ENCODE assay signal across 20 cellular contexts in the genomic region with DNA sequence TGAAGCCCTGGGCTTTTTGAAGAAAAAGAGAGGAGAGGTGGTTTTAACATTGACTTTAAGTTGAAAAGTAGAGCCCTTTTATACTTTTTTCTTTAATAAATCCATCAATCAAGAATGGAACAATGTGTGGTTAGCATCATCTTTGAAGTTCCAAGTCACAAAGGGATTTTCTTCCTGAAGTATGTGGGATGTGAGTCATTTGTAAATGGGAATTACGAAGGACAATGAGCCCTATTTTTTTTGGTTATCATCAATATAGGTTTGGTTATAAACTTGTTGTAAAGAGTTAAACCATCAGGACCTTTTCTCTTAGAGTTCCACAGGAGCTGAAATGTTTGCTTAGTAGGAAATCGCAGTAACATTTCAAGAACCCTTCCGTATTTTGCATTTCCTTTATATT. TPM values are rescaled to one million over a fixed set of nuclear protein-coding genes. Genes with fewer than 3 reads are reported as not detected.
DNase-seq lines count a peak whose midpoint lies in the region; ATAC-seq, FAIRE-seq and TF ChIP-seq lines count a peak whose summit lies in the region.
"Had no signal": no experiment of that assay in that cellular context is flagged by ENCODE, and none has a peak within 500 bp of the region (broad histone marks: within the 10 kb centered on the region; RNA-seq: fewer than 3 reads in every experiment).

No MANE protein-coding gene starts in this region.

- no peak for ATAC-seq in GM18909 (IDR thresholded peaks at IDR 0.05; ENCODE audit: poor library complexity, unreplicated experiment)
- ATAC-seq: Right ventricle myocardium inferior, SK-N-SH treated with all-trans-retinoic acid at 6 μM for 48 hours had no signal

- FAIRE-seq in GM12892 (lab: Jason Lieb, UNC): peak; percentile 58
- no peak for FAIRE-seq in urothelium cell line (lab: Jason Lieb, UNC)
- FAIRE-seq: D721Med had no signal

- TF ChIP-seq POLR2A in GM12892 (IDR thresholded peaks at IDR 0.05; ENCODE audit: low read depth, low read length): no peak

- DNase-seq in GM12892 (ENCODE audit: insufficient read length) (no peak), SW480 (ENCODE audit: low spot score) (peak; percentile 41), dermis blood vessel endothelial cell (peak; percentile 48), urothelium cell line (ENCODE audit: low spot score) (peak; percentile 12), NCI-H1048 (lab: John Stamatoyannopoulos, UW) (no peak)
- DNase-seq in activated CD4-positive, alpha-beta T cell treated with anti-CD3 and anti-CD28 coated beads, Interleukin-2, amount 50 U/mL, for 4 hours: no peak
- DNase-seq: GM23248, HFFc6, NCI-H1092 treated with DMSO at 0.1 percent for 48 hours, NCI-H1436 treated with DMSO at 0.1 percent for 48 hours, NCI-H187 treated with DMSO at 0.1 percent for 48 hours, NCI-H446, NCI-H524 treated with DMSO at 0.1 percent for 48 hours, NCI-H774, PC-9, SJCRH30 had no signal

RNA-seq across cellular contexts. Expression of gene PIK3CA, which starts 38.3 kb away (rescaled TPM):
- 12.9 TPM for polyA plus RNA-seq in GM12892 (2012; ENCODE audit: missing spikeins)
- total RNA-seq in dermis blood vessel endothelial cell: 55.6 and 70.8 TPM in 2 replicates

Comparison
In these comparisons a context has a peak if more than half of its experiments do, and no peak if none do; other contexts are left out.
1. DNase-seq: peak in SW480 (single experiment), dermis blood vessel endothelial cell (single experiment) and urothelium cell line (single experiment); none in GM12892 (single experiment), activated CD4-positive, alpha-beta T cell treated with anti-CD3 and anti-CD28 coated beads, Interleukin-2, amount 50 U/mL, for 4 hours (0 of 2) and NCI-H1048 (single experiment).